ENCODE assay signal across 25 cellular contexts in the genomic region with DNA sequence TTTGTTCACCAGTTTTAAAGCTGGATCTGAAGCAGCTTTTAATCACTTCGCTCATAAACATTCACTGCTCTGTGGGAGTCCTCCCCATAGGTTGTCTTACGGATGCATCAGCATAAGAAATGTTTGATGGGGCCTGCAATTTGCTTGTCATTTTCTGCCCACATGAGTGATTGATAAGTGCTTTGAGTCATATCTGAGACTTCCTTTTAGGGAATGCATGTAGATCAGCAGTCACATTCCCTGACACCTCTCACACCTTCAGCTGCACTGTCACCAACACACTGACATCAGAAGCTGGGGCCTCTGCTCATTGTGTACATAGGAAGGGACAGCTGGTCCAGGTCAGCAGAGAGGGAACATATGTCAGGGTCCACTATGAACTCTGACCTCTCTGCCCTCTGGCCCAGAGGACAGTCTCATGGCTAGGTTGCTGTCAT.
DNase-seq lines count a peak whose midpoint lies in the region; ATAC-seq, FAIRE-seq and TF ChIP-seq lines count a peak whose summit lies in the region.
"Had no signal": no experiment of that assay in that cellular context is flagged by ENCODE, and none has a peak within 500 bp of the region (broad histone marks: within the 10 kb centered on the region; RNA-seq: fewer than 3 reads in every experiment).

No MANE protein-coding gene starts in this region.

- no peak overlapping the region for H2BK15ac ChIP-seq in neuronal stem cell (ENCODE audit: low read length)

- POLR2A ChIA-PET in PC-9 (lab: Charles Lee; ENCODE audit: unreplicated experiment), result no interaction called here

- no peak overlapping the region for H4K91ac ChIP-seq in neuronal stem cell (ENCODE audit: low read depth, low read length, poor library complexity)

- intact Hi-C loops in PC-9 (cut with micrococcal nuclease; ENCODE audit: unreplicated experiment), result loop anchor here (5.0 to 10.0 kb wide), 4 partner anchors 57 to 1121 kb away; no protein-coding TSS in a partner anchor

- no peaks in the 10 kb centered on the region for H3K79me1 ChIP-seq in neuronal stem cell (ENCODE audit: low read depth, low read length)

- peak overlapping the region; percentile 94 for H3K27ac ChIP-seq in PC-9
- peak overlapping the region; percentile 23 for H3K27ac ChIP-seq in hepatocyte
- no peak overlapping the region for H3K27ac ChIP-seq in neuronal stem cell (replicated peaks; ENCODE audit: low read length)
- H3K27ac ChIP-seq: HL-60, tibial nerve had no signal

- H3K9ac ChIP-seq in neuronal stem cell (ENCODE audit: low read depth, low read length, poor library complexity), result no peak overlapping the region

- TF ChIP-seq CTCF in PC-9 (conservative IDR thresholded peaks at IDR 0.05) (no peak), hepatocyte (IDR thresholded peaks at IDR 0.05; ENCODE audit: poor library complexity) (no peak)

- H3K4me1 ChIP-seq in PC-9 (replicated peaks; ENCODE audit: insufficient read depth), result peaks cover 28% of the 10 kb centered on the region
- peaks cover 4% of the 10 kb centered on the region for H3K4me1 ChIP-seq in hepatocyte (ENCODE audit: insufficient read depth)
- H3K4me1 ChIP-seq in neuronal stem cell (ENCODE audit: control insufficient read depth in 2 of 2, insufficient read depth in 1 of 2, low read depth in 1 of 2, low read length in 2 of 2), result peaks cover 0 to 2% of the 10 kb centered on the region in 2 donors

- peak; percentile 63 for FAIRE-seq in G401.6 (lab: Jason Lieb, UNC)
- FAIRE-seq: endothelial cell of umbilical vein had no signal

- no peak overlapping the region for H3K14ac ChIP-seq in neuronal stem cell (ENCODE audit: low read length)

- no peaks in the 10 kb centered on the region for H3K79me2 ChIP-seq in PC-9 (ENCODE audit: low read depth)
- H3K79me2 ChIP-seq in hepatocyte, result no peaks in the 10 kb centered on the region

- H4K20me1 ChIP-seq in PC-9 (ENCODE audit: insufficient read depth) (no peaks in the 10 kb centered on the region), hepatocyte (ENCODE audit: insufficient read depth, poor library complexity, severe bottlenecking) (no peaks in the 10 kb centered on the region)

- peak overlapping the region; percentile 29 for H3K18ac ChIP-seq in neuronal stem cell (ENCODE audit: low read length)

- H3K4me2 ChIP-seq in PC-9, result peak overlapping the region; percentile 10; the same call in 1 of the 2 replicates
- H3K4me2 ChIP-seq in hepatocyte, result no peak overlapping the region
- no peak overlapping the region for H3K4me2 ChIP-seq in neuronal stem cell (ENCODE audit: insufficient read depth, low read length, poor library complexity, severe bottlenecking)

- H3K9me2 ChIP-seq in PC-9 (ENCODE audit: insufficient read depth), result no peaks in the 10 kb centered on the region
- H3K9me2 ChIP-seq in hepatocyte (replicated peaks; ENCODE audit: insufficient read depth), result no peaks in the 10 kb centered on the region

- no peak overlapping the region for H2BK5ac ChIP-seq in neuronal stem cell (ENCODE audit: low read length)

- 74% methylated on average over 2 of the region's 2 CpGs for WGBS in hepatocyte (ENCODE audit: low lambda C conversion rate, missing lambda C conversion rate)
- WGBS in neuronal stem cell (ENCODE audit: extremely low coverage in 2 of 2, insufficient read length in 2 of 2, insufficient replicate concordance in 1 of 2), 2 donors, result no CpG with 5 or more reads among the region's 2 CpGs

- H3K36me3 ChIP-seq in PC-9 (ENCODE audit: low read depth), result no peaks in the 10 kb centered on the region
- no peaks in the 10 kb centered on the region for H3K36me3 ChIP-seq in hepatocyte (replicated peaks; ENCODE audit: insufficient read depth, low read depth)
- H3K36me3 ChIP-seq in neuronal stem cell (replicated peaks in 1 of 2; ENCODE audit: control insufficient read depth in 2 of 2, insufficient read depth in 2 of 2, low read length in 2 of 2), result no peaks in the 10 kb centered on the region
- H3K36me3 ChIP-seq: SJSA1, tibial nerve had no signal

- no TSS peak for BruUV-seq in PC-9 (replicated peaks; lab: Mats Ljungman, UMichigan)

- H2AFZ ChIP-seq in PC-9 (no peak overlapping the region), hepatocyte (no peak overlapping the region), neuronal stem cell (ENCODE audit: low read length) (no peak overlapping the region)

- no peaks in the 10 kb centered on the region for H3K27me3 ChIP-seq in PC-9 (ENCODE audit: insufficient read depth, low read depth)
- no peaks in the 10 kb centered on the region for H3K27me3 ChIP-seq in hepatocyte
- no peaks in the 10 kb centered on the region for H3K27me3 ChIP-seq in neuronal stem cell (ENCODE audit: control insufficient read depth in 3 of 3, insufficient read depth in 3 of 3, low read depth in 1 of 3, low read length in 3 of 3)
- H3K27me3 ChIP-seq: SJSA1, tibial nerve had no signal

- CTCF ChIA-PET in PC-9 (lab: Charles Lee), result no interaction called here

- H3F3A ChIP-seq in PC-9 (ENCODE audit: insufficient read depth, low read depth), result peaks cover 24% of the 10 kb centered on the region

- no peak overlapping the region for H4K8ac ChIP-seq in neuronal stem cell (ENCODE audit: low read depth, low read length)

- no peak overlapping the region for H3K23ac ChIP-seq in neuronal stem cell (ENCODE audit: low read depth, low read length, poor library complexity)

- DNase-seq in PC-9 (peak; percentile 5 to 86), hepatocyte (ENCODE audit: low spot score) (peak; percentile 43), neuronal stem cell (ENCODE audit: low spot score) (no peak), NCI-H2081 (lab: John Stamatoyannopoulos, UW) (no peak)
- DNase-seq in activated CD4-positive, alpha-beta T cell treated with anti-CD3 and anti-CD28 coated beads, Interleukin-2, amount 50 U/mL, for 4 hours, result no peak
- DNase-seq: activated CD8-positive, alpha-beta T cell treated with anti-CD3 and anti-CD28 coated beads, Interleukin-2, amount 10 ng/mL, durations not matched to agents 7 days and 5 days; activated effector memory CD4-positive, alpha-beta T cell treated with anti-CD3 and anti-CD28 coated beads, Interleukin-2, amount 50 U/mL, for 16 hours; activated T-cell treated with anti-CD3 and anti-CD28 coated beads for 4 hours; glutamatergic neuron; midbrain; natural killer cell; NCI-H2107; NK-92 treated with Interleukin-12 subunit alpha and Interleukin-12 subunit beta, amount 100 ng/mL, for 24 hours; posterior cingulate gyrus; stimulated activated naive CD8-positive, alpha-beta T cell treated with anti-CD3 and anti-CD28 coated beads, Interleukin-15, amount 100 ng/mL, for 72 hours; T-cell had no signal

- H2BK120ac ChIP-seq in neuronal stem cell (ENCODE audit: low read depth, low read length), result no peak overlapping the region

- H2BK12ac ChIP-seq in neuronal stem cell (ENCODE audit: low read length), result no peak overlapping the region

- H3K9me3 ChIP-seq in PC-9 (ENCODE audit: insufficient read depth, low read depth) (no peaks in the 10 kb centered on the region), hepatocyte (ENCODE audit: low read depth) (no peaks in the 10 kb centered on the region), neuronal stem cell (replicated peaks in 1 of 2; ENCODE audit: control insufficient read depth in 2 of 2, insufficient read depth in 1 of 2, low read depth in 1 of 2, low read length in 2 of 2) (no peaks in the 10 kb centered on the region)
- H3K9me3 ChIP-seq: SJSA1, tibial nerve had no signal

- ATAC-seq in GM19351 (IDR thresholded peaks at IDR 0.05; ENCODE audit: unreplicated experiment) (no peak), GM18907 (IDR thresholded peaks at IDR 0.05; ENCODE audit: unreplicated experiment) (no peak)
- ATAC-seq: activated CD4-positive, CD25-positive, alpha-beta regulatory T cell treated with anti-CD3 and anti-CD28 coated beads, Interleukin-2, amount 50 U/mL, for 24 hours; activated CD8-positive, alpha-beta T cell treated with anti-CD3 and anti-CD28 coated beads, Interleukin-2, amount 10 ng/mL, durations not matched to agents 7 days and 5 days; natural killer cell; Panc1; stimulated activated naive CD8-positive, alpha-beta T cell treated with anti-CD3 and anti-CD28 coated beads, Interleukin-15, amount 100 ng/mL, for 72 hours; T-cell had no signal

- H3K4me3 ChIP-seq in PC-9 (no peak overlapping the region), hepatocyte (no peak overlapping the region), neuronal stem cell (ENCODE audit: low read length in 2 of 2) (no peak overlapping the region)
- H3K4me3 ChIP-seq: SJSA1, tibial nerve had no signal

- H3K4ac ChIP-seq in neuronal stem cell (ENCODE audit: low read length), result no peak overlapping the region

- no peak overlapping the region for H2AK5ac ChIP-seq in neuronal stem cell (ENCODE audit: low read depth, low read length)

Comparison
In these comparisons a context has a peak if more than half of its experiments do, and no peak if none do; other contexts are left out.
1. DNase-seq: peak in PC-9 (2 of 2) and hepatocyte (single experiment); none in neuronal stem cell (single experiment), NCI-H2081 (0 of 2) and activated CD4-positive, alpha-beta T cell treated with anti-CD3 and anti-CD28 coated beads, Interleukin-2, amount 50 U/mL, for 4 hours (0 of 2).